ENCODE assay signal across 8 cellular contexts in the genomic region with DNA sequence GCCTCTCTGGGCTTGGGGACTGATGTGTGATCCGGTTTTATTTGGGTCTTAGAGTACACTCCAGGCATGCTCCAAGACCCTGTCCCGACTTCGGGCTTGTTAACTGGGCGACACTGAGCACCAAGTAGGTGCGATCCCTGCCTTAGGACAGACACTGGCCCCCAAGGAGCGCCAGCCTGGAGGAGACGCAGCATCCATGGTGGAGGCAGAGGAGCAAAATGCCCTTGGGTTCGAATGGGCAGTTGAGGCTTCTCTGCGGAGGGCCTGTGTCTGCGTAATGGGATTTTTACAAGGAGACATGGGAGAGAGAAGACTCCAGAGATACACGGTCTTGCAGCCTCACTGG. TPM values are rescaled to one million over a fixed set of nuclear protein-coding genes. Genes with fewer than 3 reads are reported as not detected.
A peak's percentile ranks its signal among the peaks of the same experiment; 100 is the strongest.
DNase-seq lines count a peak whose midpoint lies in the region; ATAC-seq and TF ChIP-seq lines count a peak whose summit lies in the region.

No MANE protein-coding gene starts in this region.

- intact Hi-C loops in activated CD4-positive, alpha-beta T cell treated with anti-CD3 and anti-CD28 coated beads for 36 hours (cut with DNase I, micrococcal nuclease) = loop anchor here in 1 of 2 experiments (1.0 to 5.0 kb wide), 12 partner anchors 51 to 637 kb away; a partner anchor contains a TSS
- intact Hi-C loops in left lung (cut with DNase I) = no loop called here

- no peak for ATAC-seq in activated CD4-positive, alpha-beta T cell treated with anti-CD3 and anti-CD28 coated beads for 36 hours
- no peak for ATAC-seq in activated naive CD8-positive, alpha-beta T cell treated with anti-CD3 and anti-CD28 coated beads, Interleukin-2, amount 50 U/mL, for 24 hours
- no peak for ATAC-seq in left lung

- peak overlapping the region; percentile 72 for H3K4me3 Mint-ChIP-seq in activated CD4-positive, alpha-beta T cell treated with anti-CD3 and anti-CD28 coated beads for 36 hours
- H3K4me3 Mint-ChIP-seq in activated naive CD8-positive, alpha-beta T cell treated with anti-CD3 and anti-CD28 coated beads, Interleukin-2, amount 50 U/mL, for 24 hours = peak overlapping the region; percentile 83

- H3K27me3 ChIP-seq in left lung = peaks cover 0 to 9% of the 10 kb centered on the region in 2 donors
- H3K27me3 ChIP-seq in Peyer's patch = no peaks in the 10 kb centered on the region

- POLR2A ChIA-PET in activated CD4-positive, alpha-beta T cell treated with anti-CD3 and anti-CD28 coated beads for 36 hours (lab: Charles Lee) = no interaction called here

- CTCF ChIA-PET in activated CD4-positive, alpha-beta T cell treated with anti-CD3 and anti-CD28 coated beads for 36 hours (lab: Charles Lee) = interaction anchor here (0.7 kb wide), 1 partner anchor 400 kb away, joined by 3 read pairs; no protein-coding TSS in a partner anchor

- peaks cover 0 to 9% of the 10 kb centered on the region in 2 donors for H3K36me3 ChIP-seq in left lung
- peaks cover 0 to 5% (median 0%) of the 10 kb centered on the region in 3 donors for H3K36me3 ChIP-seq in Peyer's patch

- H3K4me1 Mint-ChIP-seq in activated CD4-positive, alpha-beta T cell treated with anti-CD3 and anti-CD28 coated beads for 36 hours = peaks cover 42% of the 10 kb centered on the region
- H3K4me1 Mint-ChIP-seq in activated naive CD8-positive, alpha-beta T cell treated with anti-CD3 and anti-CD28 coated beads, Interleukin-2, amount 50 U/mL, for 24 hours = peaks cover 41% of the 10 kb centered on the region

- no peaks in the 10 kb centered on the region for H3K9me3 Mint-ChIP-seq in activated CD4-positive, alpha-beta T cell treated with anti-CD3 and anti-CD28 coated beads for 36 hours (ENCODE audit: low read depth)
- no peaks in the 10 kb centered on the region for H3K9me3 Mint-ChIP-seq in activated naive CD8-positive, alpha-beta T cell treated with anti-CD3 and anti-CD28 coated beads, Interleukin-2, amount 50 U/mL, for 24 hours

- TF ChIP-seq CTCF in left lung (IDR thresholded peaks at IDR 0.05) = no peak
- TF ChIP-seq CTCF in Peyer's patch (IDR thresholded peaks at IDR 0.05) = no peak

- H3K36me3 Mint-ChIP-seq in activated CD4-positive, alpha-beta T cell treated with anti-CD3 and anti-CD28 coated beads for 36 hours (ENCODE audit: low read depth) = peaks cover 23% of the 10 kb centered on the region
- H3K36me3 Mint-ChIP-seq in activated naive CD8-positive, alpha-beta T cell treated with anti-CD3 and anti-CD28 coated beads, Interleukin-2, amount 50 U/mL, for 24 hours (ENCODE audit: low read depth) = peaks cover 20% of the 10 kb centered on the region

- H3K27ac Mint-ChIP-seq in activated CD4-positive, alpha-beta T cell treated with anti-CD3 and anti-CD28 coated beads for 36 hours = peak overlapping the region; percentile 72
- H3K27ac Mint-ChIP-seq in activated naive CD8-positive, alpha-beta T cell treated with anti-CD3 and anti-CD28 coated beads, Interleukin-2, amount 50 U/mL, for 24 hours = peak overlapping the region; percentile 88

- no peak for DNase-seq in activated CD4-positive, alpha-beta T cell treated with anti-CD3 and anti-CD28 coated beads for 36 hours
- DNase-seq in activated CD4-positive, alpha-beta T cell treated with anti-CD3 and anti-CD28 coated beads for 4 hours = no peak
- DNase-seq in activated naive CD8-positive, alpha-beta T cell treated with anti-CD3 and anti-CD28 coated beads, Interleukin-2, amount 50 U/mL, for 24 hours = no peak
- DNase-seq in left lung (peak in 1 of 2 donors; percentile 64), Peyer's patch (no peak), DMS79 (lab: John Stamatoyannopoulos, UW) (no peak)
- no peak for DNase-seq in stimulated activated naive CD4-positive, alpha-beta T cell treated with Interleukin-2 at 50 U/mL for 16 hours (lab: John Stamatoyannopoulos, UW)

- H3K27me3 Mint-ChIP-seq in activated CD4-positive, alpha-beta T cell treated with anti-CD3 and anti-CD28 coated beads for 36 hours = no peaks in the 10 kb centered on the region
- H3K27me3 Mint-ChIP-seq in activated naive CD8-positive, alpha-beta T cell treated with anti-CD3 and anti-CD28 coated beads, Interleukin-2, amount 50 U/mL, for 24 hours = no peaks in the 10 kb centered on the region

- no peaks in the 10 kb centered on the region for H3K9me3 ChIP-seq in left lung
- H3K9me3 ChIP-seq in Peyer's patch = no peaks in the 10 kb centered on the region

- H3K27ac ChIP-seq in left lung (peak overlapping the region in 1 of 2 donors; percentile 97), temporal lobe (ENCODE audit: low read depth, low read length) (peak overlapping the region; percentile 69), Peyer's patch (peak overlapping the region in 2 of 4 donors; percentile 7 to 98)

- TF ChIP-seq POLR2A in Peyer's patch (IDR thresholded peaks at IDR 0.05) = no peak

- peak overlapping the region; percentile 71 to 93 for H3K4me3 ChIP-seq in left lung
- H3K4me3 ChIP-seq in Peyer's patch = peak overlapping the region in 1 of 4 donors; percentile 85

- peaks cover 18 to 38% of the 10 kb centered on the region in 2 donors for H3K4me1 ChIP-seq in left lung
- peaks cover 0 to 40% (median 13%) of the 10 kb centered on the region in 4 donors for H3K4me1 ChIP-seq in Peyer's patch

RNA-seq across cellular contexts. Expression of a gene that starts 0.6 kb away (rescaled TPM):
- total RNA-seq in activated CD4-positive, alpha-beta T cell treated with anti-CD3 and anti-CD28 coated beads for 36 hours = 10 to 100 TPM; 55.2 to 61.5 TPM
- total RNA-seq in left lung = 10 to 100 TPM; 47.9 to 57.7 TPM
- 23.6 TPM for total RNA-seq in temporal lobe
- total RNA-seq in Peyer's patch = 10 to 100 TPM; 53.8 to 85.3 (median 75.8) TPM

RNA-seq across cellular contexts. Expression of a gene that starts 14.3 kb away (rescaled TPM):
- not detected for total RNA-seq in activated CD4-positive, alpha-beta T cell treated with anti-CD3 and anti-CD28 coated beads for 36 hours
- total RNA-seq in left lung = not detected
- not detected for total RNA-seq in temporal lobe
- not detected for total RNA-seq in Peyer's patch

RNA-seq across cellular contexts. Expression of a gene that starts 42.8 kb away (rescaled TPM):
- total RNA-seq in activated CD4-positive, alpha-beta T cell treated with anti-CD3 and anti-CD28 coated beads for 36 hours = not detected
- total RNA-seq in left lung = 1 to 10 TPM in 1 of 2 donors, under 1 TPM in 1; 0.87 to 3.4 TPM
- not detected for total RNA-seq in temporal lobe
- total RNA-seq in Peyer's patch = 1 to 10 TPM in 3 of 4 donors, under 1 TPM in 1; 0.88 to 5.8 (median 1.6) TPM
